21 cellular contexts compared by ENCODE assay signal in the genomic region with DNA sequence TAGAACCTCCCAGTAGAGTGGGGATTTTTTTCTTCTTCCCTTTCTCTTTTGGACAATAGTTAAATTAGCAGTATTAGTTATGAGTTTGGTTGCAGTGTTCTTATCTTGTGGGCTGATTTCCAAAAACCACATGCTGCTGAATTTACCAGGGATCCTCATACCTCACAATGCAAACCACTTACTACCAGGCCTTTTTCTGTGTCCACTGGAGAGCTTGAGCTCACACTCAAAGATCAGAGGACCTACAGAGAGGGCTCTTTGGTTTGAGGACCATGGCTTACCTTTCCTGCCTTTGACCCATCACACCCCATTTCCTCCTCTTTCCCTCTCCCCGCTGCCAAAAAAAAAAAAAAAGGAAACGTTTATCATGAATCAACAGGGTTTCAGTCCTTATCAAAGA. TPM values are rescaled to one million over a fixed set of nuclear protein-coding genes. Genes with fewer than 3 reads are reported as not detected.
DNase-seq lines count a peak whose midpoint lies in the region; ATAC-seq, FAIRE-seq and TF ChIP-seq lines count a peak whose summit lies in the region.
"Had no signal": no experiment of that assay in that cellular context is flagged by ENCODE, and none has a peak within 500 bp of the region (broad histone marks: within the 10 kb centered on the region; RNA-seq: fewer than 3 reads in every experiment).

No MANE protein-coding gene starts in this region.

- H3K27me3 ChIP-seq in stomach = no peaks in the 10 kb centered on the region
- H3K27me3 ChIP-seq: BLaER1 had no signal

- intact Hi-C loops in stomach (cut with DNase I; ENCODE audit: low total_unique reads) = no loop called here

- peaks cover 92% of the 10 kb centered on the region for H3K36me3 Mint-ChIP-seq in activated T-cell treated with anti-CD3 and anti-CD28 coated beads, Interleukin-2, amount 50 U/mL, for 24 hours (ENCODE audit: low read depth)

- no peak for TF ChIP-seq EP300 in stomach (IDR thresholded peaks at IDR 0.05)

- H3K9me3 ChIP-seq in stomach = no peaks in the 10 kb centered on the region
- H3K9me3 ChIP-seq: HAP-1 had no signal

- H3K4me1 Mint-ChIP-seq in activated T-cell treated with anti-CD3 and anti-CD28 coated beads, Interleukin-2, amount 50 U/mL, for 24 hours (ENCODE audit: low read depth) = no peaks in the 10 kb centered on the region

- H3K4me1 ChIP-seq in stomach = peaks cover 0 to 32% (median 16%) of the 10 kb centered on the region in 4 donors

- no peak for ATAC-seq in HG02870 (IDR thresholded peaks at IDR 0.05; ENCODE audit: unreplicated experiment)
- ATAC-seq: PC-3 had no signal

- peak overlapping the region; percentile 26 for H3K27ac Mint-ChIP-seq in activated T-cell treated with anti-CD3 and anti-CD28 coated beads, Interleukin-2, amount 50 U/mL, for 24 hours

- TF ChIP-seq CTCF in fibroblast of villous mesenchyme (IDR thresholded peaks at IDR 0.05; ENCODE audit: insufficient read depth, low read depth, low read length) (no peak), stomach (IDR thresholded peaks at IDR 0.05) (no peak)

- FAIRE-seq in urothelium cell line (lab: Jason Lieb, UNC) = no peak
- FAIRE-seq: G401.6 had no signal

- H3K27me3 Mint-ChIP-seq in activated T-cell treated with anti-CD3 and anti-CD28 coated beads, Interleukin-2, amount 50 U/mL, for 24 hours = no peaks in the 10 kb centered on the region

- H3K4me3 Mint-ChIP-seq in activated T-cell treated with anti-CD3 and anti-CD28 coated beads, Interleukin-2, amount 50 U/mL, for 24 hours = no peak overlapping the region

- DNase-seq in activated T-cell treated with anti-CD3 and anti-CD28 coated beads, Interleukin-2, amount 50 U/mL, for 24 hours = no peak
- no peak for DNase-seq in activated T-cell treated with anti-CD3 and anti-CD28 coated beads, Interleukin-2, amount 50 U/mL, for 48 hours
- DNase-seq in astrocyte of the hippocampus (ENCODE audit: low read depth, low spot score) (peak; percentile 50), fibroblast of villous mesenchyme (ENCODE audit: low read depth) (peak; percentile 38), stomach (no peak), urothelium cell line (ENCODE audit: low spot score) (no peak)
- DNase-seq in activated effector memory CD4-positive, alpha-beta T cell treated with Interleukin-2 at 50 U/mL for 16 hours = no peak
- DNase-seq: DND-41, NCI-H1048, NCI-H1436 treated with DMSO at 0.1 percent for 48 hours, NCI-H2081, NCI-H510A, NCI-H774, PC-3 had no signal

- no peak for TF ChIP-seq POLR2A in stomach (IDR thresholded peaks at IDR 0.05)

- H3K4me3 ChIP-seq in fibroblast of villous mesenchyme (ENCODE audit: low read depth, low read length) (no peak overlapping the region), stomach (no peak overlapping the region)
- H3K4me3 ChIP-seq: BLaER1, HAP-1 had no signal

- peaks cover 10 to 86% (median 83%) of the 10 kb centered on the region in 4 donors for H3K36me3 ChIP-seq in stomach

- no peaks in the 10 kb centered on the region for H3K9me3 Mint-ChIP-seq in activated T-cell treated with anti-CD3 and anti-CD28 coated beads, Interleukin-2, amount 50 U/mL, for 24 hours

- peak overlapping the region; percentile 1 to 72 (median 7) for H3K27ac ChIP-seq in stomach
- H3K27ac ChIP-seq: BLaER1, KMS-11 had no signal

- WGBS in stomach, 5 donors = 13 to 42% (median 19%) methylated on average over 1 to 2 of the region's 2 CpGs

RNA-seq across cellular contexts. Expression of gene OPN1SW, which starts 5.4 kb away (rescaled TPM):
- total RNA-seq in fibroblast of villous mesenchyme = not detected in 2 replicates
- total RNA-seq in stomach = not detected
- polyA plus RNA-seq in stomach = not detected
- total RNA-seq: A172, M059J, PC-3 had no signal

RNA-seq across cellular contexts. Expression of gene CCDC136, which starts 21.5 kb away (rescaled TPM):
- total RNA-seq in fibroblast of villous mesenchyme (9.9 and 10.6 TPM in 2 replicates), stomach (10 to 100 TPM in 2 of 5 donors, 1 to 10 TPM in 3; 4.6 to 36.8 (median 9.2) TPM)
- 1 to 10 TPM; 2.3 to 3.1 (median 2.7) TPM for polyA plus RNA-seq in stomach

RNA-seq across cellular contexts. Expression of gene CALU, which starts 31.1 kb away (rescaled TPM):
- total RNA-seq in fibroblast of villous mesenchyme (689 and 855 TPM in 2 replicates), stomach (100 to 1,000 TPM in 1 of 5 donors, 10 to 100 TPM in 4; 10.1 to 270 (median 54.5) TPM)
- 10 to 100 TPM; 15.7 to 42.3 (median 23.9) TPM for polyA plus RNA-seq in stomach

RNA-seq across cellular contexts. Expression of gene FLNC, which starts 60.0 kb away (rescaled TPM):
- total RNA-seq in fibroblast of villous mesenchyme (185 and 202 TPM in 2 replicates), stomach (100 to 1,000 TPM in 3 of 5 donors, 10 to 100 TPM in 2; 30.9 to 184 (median 105) TPM)
- polyA plus RNA-seq in stomach = 10 to 100 TPM in 1 of 3 donors, 1 to 10 TPM in 2; 1.9 to 13.6 (median 5.3) TPM

Comparison
In these comparisons a context has a peak if more than half of its experiments do, and no peak if none do; other contexts are left out.
1. DNase-seq: peak in astrocyte of the hippocampus (single experiment) and fibroblast of villous mesenchyme (single experiment); none in activated T-cell treated with anti-CD3 and anti-CD28 coated beads, Interleukin-2, amount 50 U/mL, for 24 hours (single experiment), activated T-cell treated with anti-CD3 and anti-CD28 coated beads, Interleukin-2, amount 50 U/mL, for 48 hours (0 of 2), stomach (single experiment), activated effector memory CD4-positive, alpha-beta T cell treated with Interleukin-2 at 50 U/mL for 16 hours (single experiment) and urothelium cell line (single experiment).